ENCODE assay signal across 11 cellular contexts in the genomic region with DNA sequence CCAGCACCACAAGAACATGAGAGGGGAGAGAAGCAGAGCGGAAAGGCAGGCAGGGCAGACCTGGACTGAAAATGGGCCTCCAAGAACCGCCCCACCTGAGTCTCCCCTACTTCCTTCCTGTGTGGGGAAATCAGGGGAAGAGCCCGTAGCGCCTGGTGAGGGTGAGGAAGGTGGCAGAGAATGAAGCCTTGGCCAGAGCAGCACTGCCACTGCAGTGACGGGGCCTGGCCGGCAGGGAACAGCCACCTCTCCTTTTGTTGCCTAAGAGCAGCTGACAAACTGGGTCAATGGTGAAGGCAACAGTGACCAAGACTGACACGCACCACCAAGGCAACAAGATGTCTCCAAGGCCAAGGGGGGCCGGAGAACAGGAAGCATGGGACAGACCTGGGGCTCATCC. TPM values are rescaled to one million over a fixed set of nuclear protein-coding genes. Genes with fewer than 3 reads are reported as not detected.
DNase-seq lines count a peak whose midpoint lies in the region; ATAC-seq and TF ChIP-seq lines count a peak whose summit lies in the region.
"Had no signal": no experiment of that assay in that cellular context is flagged by ENCODE, and none has a peak within 500 bp of the region (broad histone marks: within the 10 kb centered on the region; RNA-seq: fewer than 3 reads in every experiment).

No MANE protein-coding gene starts in this region.

- H3K9me2 ChIP-seq in Karpas-422 (replicated peaks; ENCODE audit: insufficient read depth, low read length) (no peaks in the 10 kb centered on the region), MM.1S (replicated peaks; ENCODE audit: insufficient read depth, low read length) (no peaks in the 10 kb centered on the region), SK-N-SH (no peaks in the 10 kb centered on the region)

- no peak overlapping the region for H3K9ac ChIP-seq in Karpas-422 (ENCODE audit: low read length)
- H3K9ac ChIP-seq in MM.1S (ENCODE audit: low read length) = no peak overlapping the region
- H3K9ac ChIP-seq in SK-N-SH = no peak overlapping the region

- peak; percentile 33 for ATAC-seq in stimulated activated naive CD8-positive, alpha-beta T cell treated with anti-CD3 and anti-CD28 coated beads, Interleukin-15, amount 100 ng/mL, for 72 hours
- ATAC-seq in stimulated activated naive CD8-positive, alpha-beta T cell treated with anti-CD3 and anti-CD28 coated beads, Interleukin-15, Interleukin-2, amounts not matched to agents 100 U/mL and 50 U/mL, for 24 hours = no peak
- ATAC-seq in HG03460 (IDR thresholded peaks at IDR 0.05; ENCODE audit: unreplicated experiment) = peak; percentile 73
- ATAC-seq in left lobe of liver = peak; percentile 64
- no peak for ATAC-seq in activated T-cell treated with anti-CD3 and anti-CD28 coated beads, Interleukin-2, amount 50 U/mL, for 72 hours (replicated peaks in 1 of 2)
- ATAC-seq: esophagus mucosa had no signal

- no peaks in the 10 kb centered on the region for H4K20me1 ChIP-seq in Karpas-422 (ENCODE audit: insufficient read depth, low read depth, low read length)
- no peaks in the 10 kb centered on the region for H4K20me1 ChIP-seq in MM.1S (ENCODE audit: insufficient read depth, low read length)
- H4K20me1 ChIP-seq in SK-N-SH (ENCODE audit: insufficient read depth) = no peaks in the 10 kb centered on the region

- no peaks in the 10 kb centered on the region for H3K4me1 ChIP-seq in Karpas-422 (ENCODE audit: low read length)
- no peaks in the 10 kb centered on the region for H3K4me1 ChIP-seq in MM.1S (ENCODE audit: low read length)
- H3K4me1 ChIP-seq in SK-N-SH (ENCODE audit: control insufficient read depth in 1 of 2, insufficient read depth in 2 of 2, low read depth in 1 of 2, low read length in 1 of 2) = peaks cover 4 to 7% of the 10 kb centered on the region in 2 experiments; a peak in 2 of 4 replicates

- no peak for TF ChIP-seq RAD21 in SK-N-SH (IDR thresholded peaks at IDR 0.05; ENCODE audit: low read length)

- H3K36me3 ChIP-seq in Karpas-422 (ENCODE audit: insufficient read depth, low read length) (no peaks in the 10 kb centered on the region), MM.1S (replicated peaks; ENCODE audit: insufficient read depth, low read length) (no peaks in the 10 kb centered on the region), SK-N-SH (replicated peaks in 1 of 2; ENCODE audit: control insufficient read depth in 1 of 2, insufficient read depth in 2 of 2, low read length in 1 of 2) (no peaks in the 10 kb centered on the region)
- H3K36me3 ChIP-seq: Peyer's patch had no signal

- H3F3A ChIP-seq in MM.1S (ENCODE audit: insufficient read depth, low read length) (no peaks in the 10 kb centered on the region), SK-N-SH (replicated peaks; ENCODE audit: insufficient read depth) (no peaks in the 10 kb centered on the region)

- no peak overlapping the region for H3K4me3 Mint-ChIP-seq in stimulated activated naive CD8-positive, alpha-beta T cell treated with anti-CD3 and anti-CD28 coated beads, Interleukin-15, amount 100 ng/mL, for 72 hours
- no peak overlapping the region for H3K4me3 Mint-ChIP-seq in activated T-cell treated with anti-CD3 and anti-CD28 coated beads, Interleukin-2, amount 50 U/mL, for 72 hours
- H3K4me3 Mint-ChIP-seq: activated T-helper 1 cell treated with anti-CD3 and anti-CD28 coated beads, Interleukin-12 subunit alpha, Interleukin-12 subunit beta, Interleukin-2, Interleukin-4 antibody, amounts not matched to agents 30 ng/mL and 10 ng/mL and 1 ng/mL, durations not matched to agents 14 hours and 24 hours and 36 hours had no signal

- H3K27me3 ChIP-seq in Karpas-422 (ENCODE audit: low read length) = no peaks in the 10 kb centered on the region
- no peaks in the 10 kb centered on the region for H3K27me3 ChIP-seq in MM.1S (replicated peaks; ENCODE audit: insufficient read depth, low read length)
- H3K27me3 ChIP-seq in SK-N-SH (ENCODE audit: insufficient read depth) = no peaks in the 10 kb centered on the region
- H3K27me3 ChIP-seq: Peyer's patch had no signal

- TF ChIP-seq CTCF in MM.1S (IDR thresholded peaks at IDR 0.05; ENCODE audit: low read length) (no peak), SK-N-SH (IDR thresholded peaks at IDR 0.05) (no peak)

- CTCF ChIA-PET in SK-N-SH (lab: Yijun Ruan, JAX) = interaction anchor here (2.4 kb wide), 1 partner anchor 22 kb away, joined by 5 read pairs; no protein-coding TSS in a partner anchor

- no peaks in the 10 kb centered on the region for H3K27me3 Mint-ChIP-seq in stimulated activated naive CD8-positive, alpha-beta T cell treated with anti-CD3 and anti-CD28 coated beads, Interleukin-15, amount 100 ng/mL, for 72 hours
- H3K27me3 Mint-ChIP-seq in activated T-cell treated with anti-CD3 and anti-CD28 coated beads, Interleukin-2, amount 50 U/mL, for 72 hours (ENCODE audit: low read depth) = no peaks in the 10 kb centered on the region

- DNase-seq in stimulated activated naive CD8-positive, alpha-beta T cell treated with anti-CD3 and anti-CD28 coated beads, Interleukin-15, amount 100 ng/mL, for 72 hours = no peak
- DNase-seq in stimulated activated naive CD8-positive, alpha-beta T cell treated with anti-CD3 and anti-CD28 coated beads, Interleukin-15, Interleukin-2, amounts not matched to agents 100 U/mL and 50 U/mL, for 24 hours = no peak
- DNase-seq in left lobe of liver (ENCODE audit: low spot score) = no peak
- no peak for DNase-seq in Karpas-422
- DNase-seq in activated T-cell treated with anti-CD3 and anti-CD28 coated beads, Interleukin-2, amount 50 U/mL, for 72 hours = no peak
- no peak for DNase-seq in MM.1S
- no peak for DNase-seq in SK-N-SH
- DNase-seq: Peyer's patch had no signal

- 92% methylated on average over 8 of the region's 8 CpGs for WGBS in SK-N-SH (ENCODE audit: low lambda C conversion rate)

- no peaks in the 10 kb centered on the region for H3K36me3 Mint-ChIP-seq in activated T-cell treated with anti-CD3 and anti-CD28 coated beads, Interleukin-2, amount 50 U/mL, for 72 hours (ENCODE audit: insufficient read depth in 2 of 2)

- peaks cover 9% of the 10 kb centered on the region for H3K4me1 Mint-ChIP-seq in stimulated activated naive CD8-positive, alpha-beta T cell treated with anti-CD3 and anti-CD28 coated beads, Interleukin-15, amount 100 ng/mL, for 72 hours
- H3K4me1 Mint-ChIP-seq in activated T-cell treated with anti-CD3 and anti-CD28 coated beads, Interleukin-2, amount 50 U/mL, for 72 hours (ENCODE audit: low read depth) = no peaks in the 10 kb centered on the region

- H3K4me3 ChIP-seq in Karpas-422 (ENCODE audit: low read length) (no peak overlapping the region), MM.1S (ENCODE audit: low read length) (no peak overlapping the region), SK-N-SH (ENCODE audit: low read depth in 2 of 2, low read length in 1 of 2) (no peak overlapping the region)
- H3K4me3 ChIP-seq: Peyer's patch had no signal

- H3K9me3 ChIP-seq in Karpas-422 (ENCODE audit: low read length) (no peaks in the 10 kb centered on the region), MM.1S (replicated peaks; ENCODE audit: insufficient read depth, low read length) (no peaks in the 10 kb centered on the region), SK-N-SH (no peaks in the 10 kb centered on the region)

- H3K27ac ChIP-seq in Karpas-422 (ENCODE audit: low read length) = no peak overlapping the region
- H3K27ac ChIP-seq in MM.1S (ENCODE audit: low read length) = no peak overlapping the region
- H3K27ac ChIP-seq in SK-N-SH (ENCODE audit: low read depth in 2 of 2, low read length in 1 of 2) = no peak overlapping the region

- H3K27ac Mint-ChIP-seq in stimulated activated naive CD8-positive, alpha-beta T cell treated with anti-CD3 and anti-CD28 coated beads, Interleukin-15, amount 100 ng/mL, for 72 hours = no peak overlapping the region
- no peak overlapping the region for H3K27ac Mint-ChIP-seq in activated T-cell treated with anti-CD3 and anti-CD28 coated beads, Interleukin-2, amount 50 U/mL, for 72 hours
- H3K27ac Mint-ChIP-seq: activated T-helper 1 cell treated with anti-CD3 and anti-CD28 coated beads, Interleukin-12 subunit alpha, Interleukin-12 subunit beta, Interleukin-2, Interleukin-4 antibody, amounts not matched to agents 30 ng/mL and 10 ng/mL and 1 ng/mL, durations not matched to agents 14 hours and 24 hours and 36 hours had no signal

- H3K4me2 ChIP-seq in Karpas-422 (ENCODE audit: low read depth, low read length, poor library complexity, severe bottlenecking) = no peak overlapping the region
- no peak overlapping the region for H3K4me2 ChIP-seq in MM.1S (ENCODE audit: low read depth, low read length)
- H3K4me2 ChIP-seq in SK-N-SH = no peak overlapping the region

- POLR2A ChIA-PET in SK-N-SH (lab: Yijun Ruan, JAX) = no interaction called here

- H3K9me3 Mint-ChIP-seq in stimulated activated naive CD8-positive, alpha-beta T cell treated with anti-CD3 and anti-CD28 coated beads, Interleukin-15, amount 100 ng/mL, for 72 hours = no peaks in the 10 kb centered on the region
- H3K9me3 Mint-ChIP-seq in activated T-cell treated with anti-CD3 and anti-CD28 coated beads, Interleukin-2, amount 50 U/mL, for 72 hours = no peaks in the 10 kb centered on the region
- H3K9me3 Mint-ChIP-seq: activated T-helper 1 cell treated with anti-CD3 and anti-CD28 coated beads, Interleukin-12 subunit alpha, Interleukin-12 subunit beta, Interleukin-2, Interleukin-4 antibody, amounts not matched to agents 30 ng/mL and 10 ng/mL and 1 ng/mL, durations not matched to agents 14 hours and 24 hours and 36 hours had no signal

- H2AFZ ChIP-seq in Karpas-422 (ENCODE audit: low read length) = no peak overlapping the region
- H2AFZ ChIP-seq in MM.1S (ENCODE audit: low read length) = no peak overlapping the region
- no peak overlapping the region for H2AFZ ChIP-seq in SK-N-SH (ENCODE audit: low read depth)

- TF ChIP-seq EP300 in SK-N-SH (IDR thresholded peaks at IDR 0.05; ENCODE audit: borderline replicate concordance in 1 of 2, low read depth in 1 of 2, low read length in 1 of 2) = no peak

- H3K79me2 ChIP-seq in Karpas-422 (ENCODE audit: low read length) (no peaks in the 10 kb centered on the region), MM.1S (ENCODE audit: low read length) (no peaks in the 10 kb centered on the region), SK-N-SH (ENCODE audit: insufficient read depth) (no peaks in the 10 kb centered on the region)

RNA-seq across cellular contexts. Expression of a gene that starts 58.4 kb away (rescaled TPM):
- total RNA-seq in left lobe of liver = 39.1 TPM
- 23.1 and 25.7 TPM in 2 replicates for total RNA-seq in Karpas-422 (2014; rRNA removed; shearing (Covaris generic); ENCODE audit: low replicate concordance)
- total RNA-seq in activated T-cell treated with anti-CD3 and anti-CD28 coated beads, Interleukin-2, amount 50 U/mL, for 72 hours = 10 to 100 TPM; 24.4 TPM
- 2.8 and 4.1 TPM in 2 replicates for polyA plus RNA-seq in SK-N-SH (2012; rRNA removed)
- 3.9 and 4.8 TPM in 2 replicates for polyA plus RNA-seq in SK-N-SH (2012; cell fraction: cytosol; rRNA removed)
- polyA plus RNA-seq in SK-N-SH (2012; cell fraction: nucleus; rRNA removed) = 7.5 and 12.4 TPM in 2 replicates

Comparison
In these comparisons a context has a peak if more than half of its experiments do, and no peak if none do; other contexts are left out.
1. ATAC-seq: peak in stimulated activated naive CD8-positive, alpha-beta T cell treated with anti-CD3 and anti-CD28 coated beads, Interleukin-15, amount 100 ng/mL, for 72 hours (single experiment), HG03460 (single experiment) and left lobe of liver (single experiment); none in stimulated activated naive CD8-positive, alpha-beta T cell treated with anti-CD3 and anti-CD28 coated beads, Interleukin-15, Interleukin-2, amounts not matched to agents 100 U/mL and 50 U/mL, for 24 hours (single experiment) and activated T-cell treated with anti-CD3 and anti-CD28 coated beads, Interleukin-2, amount 50 U/mL, for 72 hours (0 of 2).